17 cellular contexts compared by ENCODE assay signal in the genomic region with DNA sequence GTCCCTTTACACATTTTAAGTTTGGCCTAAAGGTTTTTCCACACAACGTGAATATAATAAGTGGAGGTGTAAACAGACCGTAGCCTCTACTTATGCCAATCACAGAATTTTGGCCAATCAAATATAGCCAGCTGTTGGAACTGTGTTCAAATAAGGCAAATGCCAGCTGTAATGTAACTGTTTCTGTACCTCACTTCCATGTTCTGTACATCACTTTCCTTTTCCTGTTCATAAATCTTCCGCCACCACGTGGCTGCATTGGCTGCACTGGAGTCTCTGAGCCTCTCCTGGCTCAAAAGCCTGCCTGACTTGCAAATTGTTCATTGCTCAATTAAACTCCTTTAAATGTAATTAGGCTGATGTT.
"Had no signal": no experiment of that assay in that cellular context is flagged by ENCODE, and none has a peak within 500 bp of the region (broad histone marks: within the 10 kb centered on the region; RNA-seq: fewer than 3 reads in every experiment).

No MANE protein-coding gene starts in this region.

- H3K36me3 Mint-ChIP-seq: activated naive CD4-positive, alpha-beta T cell treated with anti-CD3 and anti-CD28 coated beads, Interleukin-2, amount 50 U/mL, for 24 hours; memory B cell; natural killer cell had no signal

- H3K27ac Mint-ChIP-seq: activated CD4-positive, alpha-beta memory T cell treated with anti-CD3 and anti-CD28 coated beads, Interleukin-2, amount 10 ng/mL, durations not matched to agents 7 days and 5 days; activated naive CD4-positive, alpha-beta T cell treated with anti-CD3 and anti-CD28 coated beads, Interleukin-2, amount 50 U/mL, for 24 hours; memory B cell; natural killer cell had no signal

- H3K4me3 Mint-ChIP-seq: activated CD4-positive, alpha-beta memory T cell treated with anti-CD3 and anti-CD28 coated beads, Interleukin-2, amount 10 ng/mL, durations not matched to agents 7 days and 5 days; activated naive CD4-positive, alpha-beta T cell treated with anti-CD3 and anti-CD28 coated beads, Interleukin-2, amount 50 U/mL, for 24 hours; activated T-cell treated with anti-CD3 and anti-CD28 coated beads, Interleukin-2, amount 50 U/mL, for 4 hours; central memory CD8-positive, alpha-beta T cell; memory B cell; natural killer cell had no signal

- H3K4me1 Mint-ChIP-seq: activated CD4-positive, alpha-beta memory T cell treated with anti-CD3 and anti-CD28 coated beads, Interleukin-2, amount 10 ng/mL, durations not matched to agents 7 days and 5 days; activated naive CD4-positive, alpha-beta T cell treated with anti-CD3 and anti-CD28 coated beads, Interleukin-2, amount 50 U/mL, for 24 hours; central memory CD8-positive, alpha-beta T cell; memory B cell; natural killer cell had no signal

- H3K27me3 Mint-ChIP-seq: activated CD4-positive, alpha-beta memory T cell treated with anti-CD3 and anti-CD28 coated beads, Interleukin-2, amount 10 ng/mL, durations not matched to agents 7 days and 5 days; central memory CD8-positive, alpha-beta T cell; memory B cell had no signal

- DNase-seq: activated CD4-positive, alpha-beta memory T cell treated with anti-CD3 and anti-CD28 coated beads, Interleukin-2, amount 10 ng/mL, durations not matched to agents 7 days and 5 days; activated CD4-positive, alpha-beta T cell treated with anti-CD3 and anti-CD28 coated beads for 4 hours; activated effector memory CD4-positive, alpha-beta T cell treated with Interleukin-2 at 50 U/mL for 16 hours; activated T-cell treated with anti-CD3 and anti-CD28 coated beads, Interleukin-2, amount 50 U/mL, for 4 hours; body of pancreas; effector CD4-positive, alpha-beta T cell; glutamatergic neuron; hypothalamus; left ventricle myocardium inferior; natural killer cell; stimulated activated CD4-positive, alpha-beta T cell treated with anti-CD3 and anti-CD28 coated beads, Interleukin-4, amount 100 ng/mL, for 24 hours; stimulated activated CD8-positive, alpha-beta memory T cell treated with anti-CD3 and anti-CD28 coated beads, Interleukin-4, amount 100 ng/mL, for 48 hours; stimulated activated naive CD8-positive, alpha-beta T cell treated with anti-CD3 and anti-CD28 coated beads, Interleukin-15, Interleukin-2, amounts not matched to agents 100 U/mL and 50 U/mL, for 24 hours; transverse colon had no signal

- H3K9me3 Mint-ChIP-seq: activated CD4-positive, alpha-beta memory T cell treated with anti-CD3 and anti-CD28 coated beads, Interleukin-2, amount 10 ng/mL, durations not matched to agents 7 days and 5 days; activated naive CD4-positive, alpha-beta T cell treated with anti-CD3 and anti-CD28 coated beads, Interleukin-2, amount 50 U/mL, for 24 hours; activated T-cell treated with anti-CD3 and anti-CD28 coated beads, Interleukin-2, amount 50 U/mL, for 4 hours; memory B cell had no signal
